In the genomic region with DNA sequence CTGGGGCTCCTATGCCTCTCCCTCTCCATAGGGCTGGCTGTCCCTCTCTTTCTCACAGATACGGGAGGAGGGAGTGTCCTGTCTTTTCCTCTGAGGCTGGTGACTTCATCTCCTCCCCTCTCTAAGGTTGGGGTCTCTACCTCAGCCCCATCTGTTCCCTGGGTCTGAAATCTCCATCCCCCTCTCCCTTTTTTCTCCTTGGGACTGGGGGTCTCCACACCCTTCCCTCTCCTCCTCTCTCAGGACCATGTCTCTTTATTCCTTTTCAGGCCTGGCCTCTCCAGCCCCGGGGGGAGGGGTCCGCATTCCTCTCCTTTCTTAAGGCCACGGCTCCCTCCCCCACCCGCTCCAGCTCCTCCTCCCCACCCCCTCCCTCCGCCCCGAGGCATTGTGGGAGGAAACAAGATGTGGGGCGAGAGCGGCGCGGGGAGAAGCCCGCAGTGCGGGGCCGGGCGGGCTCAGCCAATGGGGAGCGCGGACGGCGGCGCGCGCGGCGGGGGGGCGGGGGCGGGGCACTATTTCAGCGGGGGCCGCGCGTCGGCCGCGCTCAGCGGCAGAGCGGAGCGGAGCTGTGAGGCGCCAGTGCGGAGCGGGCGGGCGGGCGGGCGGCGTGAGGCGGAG, we compare ENCODE assay signal across 1 cellular context.
TF ChIP-seq lines count a peak whose summit lies in the region.

A gene (plus strand): TSS at position 550 of the 621 bp plus-strand sequence. CDS start 3,672 bp downstream, outside the sequence.

TF ChIP-seq in K562, 482 proteins besides CTCF, POLR2A, EP300 and RAD21 (continued from another document and continues in another):
- TF ChIP-seq, protein P1, sequence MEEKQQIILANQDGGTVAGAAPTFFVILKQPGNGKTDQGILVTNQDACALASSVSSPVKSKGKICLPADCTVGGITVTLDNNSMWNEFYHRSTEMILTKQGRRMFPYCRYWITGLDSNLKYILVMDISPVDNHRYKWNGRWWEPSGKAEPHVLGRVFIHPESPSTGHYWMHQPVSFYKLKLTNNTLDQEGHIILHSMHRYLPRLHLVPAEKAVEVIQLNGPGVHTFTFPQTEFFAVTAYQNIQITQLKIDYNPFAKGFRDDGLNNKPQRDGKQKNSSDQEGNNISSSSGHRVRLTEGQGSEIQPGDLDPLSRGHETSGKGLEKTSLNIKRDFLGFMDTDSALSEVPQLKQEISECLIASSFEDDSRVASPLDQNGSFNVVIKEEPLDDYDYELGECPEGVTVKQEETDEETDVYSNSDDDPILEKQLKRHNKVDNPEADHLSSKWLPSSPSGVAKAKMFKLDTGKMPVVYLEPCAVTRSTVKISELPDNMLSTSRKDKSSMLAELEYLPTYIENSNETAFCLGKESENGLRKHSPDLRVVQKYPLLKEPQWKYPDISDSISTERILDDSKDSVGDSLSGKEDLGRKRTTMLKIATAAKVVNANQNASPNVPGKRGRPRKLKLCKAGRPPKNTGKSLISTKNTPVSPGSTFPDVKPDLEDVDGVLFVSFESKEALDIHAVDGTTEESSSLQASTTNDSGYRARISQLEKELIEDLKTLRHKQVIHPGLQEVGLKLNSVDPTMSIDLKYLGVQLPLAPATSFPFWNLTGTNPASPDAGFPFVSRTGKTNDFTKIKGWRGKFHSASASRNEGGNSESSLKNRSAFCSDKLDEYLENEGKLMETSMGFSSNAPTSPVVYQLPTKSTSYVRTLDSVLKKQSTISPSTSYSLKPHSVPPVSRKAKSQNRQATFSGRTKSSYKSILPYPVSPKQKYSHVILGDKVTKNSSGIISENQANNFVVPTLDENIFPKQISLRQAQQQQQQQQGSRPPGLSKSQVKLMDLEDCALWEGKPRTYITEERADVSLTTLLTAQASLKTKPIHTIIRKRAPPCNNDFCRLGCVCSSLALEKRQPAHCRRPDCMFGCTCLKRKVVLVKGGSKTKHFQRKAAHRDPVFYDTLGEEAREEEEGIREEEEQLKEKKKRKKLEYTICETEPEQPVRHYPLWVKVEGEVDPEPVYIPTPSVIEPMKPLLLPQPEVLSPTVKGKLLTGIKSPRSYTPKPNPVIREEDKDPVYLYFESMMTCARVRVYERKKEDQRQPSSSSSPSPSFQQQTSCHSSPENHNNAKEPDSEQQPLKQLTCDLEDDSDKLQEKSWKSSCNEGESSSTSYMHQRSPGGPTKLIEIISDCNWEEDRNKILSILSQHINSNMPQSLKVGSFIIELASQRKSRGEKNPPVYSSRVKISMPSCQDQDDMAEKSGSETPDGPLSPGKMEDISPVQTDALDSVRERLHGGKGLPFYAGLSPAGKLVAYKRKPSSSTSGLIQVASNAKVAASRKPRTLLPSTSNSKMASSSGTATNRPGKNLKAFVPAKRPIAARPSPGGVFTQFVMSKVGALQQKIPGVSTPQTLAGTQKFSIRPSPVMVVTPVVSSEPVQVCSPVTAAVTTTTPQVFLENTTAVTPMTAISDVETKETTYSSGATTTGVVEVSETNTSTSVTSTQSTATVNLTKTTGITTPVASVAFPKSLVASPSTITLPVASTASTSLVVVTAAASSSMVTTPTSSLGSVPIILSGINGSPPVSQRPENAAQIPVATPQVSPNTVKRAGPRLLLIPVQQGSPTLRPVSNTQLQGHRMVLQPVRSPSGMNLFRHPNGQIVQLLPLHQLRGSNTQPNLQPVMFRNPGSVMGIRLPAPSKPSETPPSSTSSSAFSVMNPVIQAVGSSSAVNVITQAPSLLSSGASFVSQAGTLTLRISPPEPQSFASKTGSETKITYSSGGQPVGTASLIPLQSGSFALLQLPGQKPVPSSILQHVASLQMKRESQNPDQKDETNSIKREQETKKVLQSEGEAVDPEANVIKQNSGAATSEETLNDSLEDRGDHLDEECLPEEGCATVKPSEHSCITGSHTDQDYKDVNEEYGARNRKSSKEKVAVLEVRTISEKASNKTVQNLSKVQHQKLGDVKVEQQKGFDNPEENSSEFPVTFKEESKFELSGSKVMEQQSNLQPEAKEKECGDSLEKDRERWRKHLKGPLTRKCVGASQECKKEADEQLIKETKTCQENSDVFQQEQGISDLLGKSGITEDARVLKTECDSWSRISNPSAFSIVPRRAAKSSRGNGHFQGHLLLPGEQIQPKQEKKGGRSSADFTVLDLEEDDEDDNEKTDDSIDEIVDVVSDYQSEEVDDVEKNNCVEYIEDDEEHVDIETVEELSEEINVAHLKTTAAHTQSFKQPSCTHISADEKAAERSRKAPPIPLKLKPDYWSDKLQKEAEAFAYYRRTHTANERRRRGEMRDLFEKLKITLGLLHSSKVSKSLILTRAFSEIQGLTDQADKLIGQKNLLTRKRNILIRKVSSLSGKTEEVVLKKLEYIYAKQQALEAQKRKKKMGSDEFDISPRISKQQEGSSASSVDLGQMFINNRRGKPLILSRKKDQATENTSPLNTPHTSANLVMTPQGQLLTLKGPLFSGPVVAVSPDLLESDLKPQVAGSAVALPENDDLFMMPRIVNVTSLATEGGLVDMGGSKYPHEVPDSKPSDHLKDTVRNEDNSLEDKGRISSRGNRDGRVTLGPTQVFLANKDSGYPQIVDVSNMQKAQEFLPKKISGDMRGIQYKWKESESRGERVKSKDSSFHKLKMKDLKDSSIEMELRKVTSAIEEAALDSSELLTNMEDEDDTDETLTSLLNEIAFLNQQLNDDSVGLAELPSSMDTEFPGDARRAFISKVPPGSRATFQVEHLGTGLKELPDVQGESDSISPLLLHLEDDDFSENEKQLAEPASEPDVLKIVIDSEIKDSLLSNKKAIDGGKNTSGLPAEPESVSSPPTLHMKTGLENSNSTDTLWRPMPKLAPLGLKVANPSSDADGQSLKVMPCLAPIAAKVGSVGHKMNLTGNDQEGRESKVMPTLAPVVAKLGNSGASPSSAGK (IDR thresholded peaks at IDR 0.05): no peak
- TF ChIP-seq, protein P2, sequence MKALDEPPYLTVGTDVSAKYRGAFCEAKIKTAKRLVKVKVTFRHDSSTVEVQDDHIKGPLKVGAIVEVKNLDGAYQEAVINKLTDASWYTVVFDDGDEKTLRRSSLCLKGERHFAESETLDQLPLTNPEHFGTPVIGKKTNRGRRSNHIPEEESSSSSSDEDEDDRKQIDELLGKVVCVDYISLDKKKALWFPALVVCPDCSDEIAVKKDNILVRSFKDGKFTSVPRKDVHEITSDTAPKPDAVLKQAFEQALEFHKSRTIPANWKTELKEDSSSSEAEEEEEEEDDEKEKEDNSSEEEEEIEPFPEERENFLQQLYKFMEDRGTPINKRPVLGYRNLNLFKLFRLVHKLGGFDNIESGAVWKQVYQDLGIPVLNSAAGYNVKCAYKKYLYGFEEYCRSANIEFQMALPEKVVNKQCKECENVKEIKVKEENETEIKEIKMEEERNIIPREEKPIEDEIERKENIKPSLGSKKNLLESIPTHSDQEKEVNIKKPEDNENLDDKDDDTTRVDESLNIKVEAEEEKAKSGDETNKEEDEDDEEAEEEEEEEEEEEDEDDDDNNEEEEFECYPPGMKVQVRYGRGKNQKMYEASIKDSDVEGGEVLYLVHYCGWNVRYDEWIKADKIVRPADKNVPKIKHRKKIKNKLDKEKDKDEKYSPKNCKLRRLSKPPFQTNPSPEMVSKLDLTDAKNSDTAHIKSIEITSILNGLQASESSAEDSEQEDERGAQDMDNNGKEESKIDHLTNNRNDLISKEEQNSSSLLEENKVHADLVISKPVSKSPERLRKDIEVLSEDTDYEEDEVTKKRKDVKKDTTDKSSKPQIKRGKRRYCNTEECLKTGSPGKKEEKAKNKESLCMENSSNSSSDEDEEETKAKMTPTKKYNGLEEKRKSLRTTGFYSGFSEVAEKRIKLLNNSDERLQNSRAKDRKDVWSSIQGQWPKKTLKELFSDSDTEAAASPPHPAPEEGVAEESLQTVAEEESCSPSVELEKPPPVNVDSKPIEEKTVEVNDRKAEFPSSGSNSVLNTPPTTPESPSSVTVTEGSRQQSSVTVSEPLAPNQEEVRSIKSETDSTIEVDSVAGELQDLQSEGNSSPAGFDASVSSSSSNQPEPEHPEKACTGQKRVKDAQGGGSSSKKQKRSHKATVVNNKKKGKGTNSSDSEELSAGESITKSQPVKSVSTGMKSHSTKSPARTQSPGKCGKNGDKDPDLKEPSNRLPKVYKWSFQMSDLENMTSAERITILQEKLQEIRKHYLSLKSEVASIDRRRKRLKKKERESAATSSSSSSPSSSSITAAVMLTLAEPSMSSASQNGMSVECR (CRISPR knock-in tag; IDR thresholded peaks at IDR 0.05): no peak
- 0 out of 2 replicates have a peak, but pooled peaks have one; percentile 35 for TF ChIP-seq SUPT5H (IDR thresholded peaks at IDR 0.05)
- TF ChIP-seq ZC3H11A (IDR thresholded peaks at IDR 0.05; ENCODE audit: low read depth, low read length): no peak
- 0 out of 2 replicates have a peak, but pooled peaks have one; percentile 39 for TF ChIP-seq ZNF143 (CRISPR knock-in tag; IDR thresholded peaks at IDR 0.05)
- TF ChIP-seq MTA3 (IDR thresholded peaks at IDR 0.05; ENCODE audit: borderline replicate concordance): 0 out of 2 replicates have a peak, but pooled peaks have one; percentile 39
- TF ChIP-seq ZNF274 (IDR thresholded peaks at IDR 0.05; ENCODE audit: borderline replicate concordance, low read depth, low read length): no peak
- TF ChIP-seq ZNF695 (CRISPR knock-in tag; IDR thresholded peaks at IDR 0.05): no peak
- TF ChIP-seq, protein P3, sequence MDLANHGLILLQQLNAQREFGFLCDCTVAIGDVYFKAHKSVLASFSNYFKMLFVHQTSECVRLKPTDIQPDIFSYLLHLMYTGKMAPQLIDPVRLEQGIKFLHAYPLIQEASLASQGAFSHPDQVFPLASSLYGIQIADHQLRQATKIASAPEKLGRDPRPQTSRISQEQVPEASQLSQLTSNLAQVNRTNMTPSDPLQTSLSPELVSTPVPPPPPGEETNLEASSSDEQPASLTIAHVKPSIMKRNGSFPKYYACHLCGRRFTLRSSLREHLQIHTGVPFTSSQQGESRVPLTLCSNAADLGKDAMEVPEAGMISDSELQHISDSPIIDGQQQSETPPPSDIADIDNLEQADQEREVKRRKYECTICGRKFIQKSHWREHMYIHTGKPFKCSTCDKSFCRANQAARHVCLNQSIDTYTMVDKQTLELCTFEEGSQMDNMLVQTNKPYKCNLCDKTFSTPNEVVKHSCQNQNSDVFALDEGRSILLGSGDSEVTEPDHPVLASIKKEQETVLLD (IDR thresholded peaks at IDR 0.05): peak; percentile 26; the same call in 1 of the 2 replicates
- no peak for TF ChIP-seq SP2 (IDR thresholded peaks at IDR 0.05; ENCODE audit: extremely low read depth, low read depth, low read length, poor library complexity, severe bottlenecking)
- TF ChIP-seq, protein P4, sequence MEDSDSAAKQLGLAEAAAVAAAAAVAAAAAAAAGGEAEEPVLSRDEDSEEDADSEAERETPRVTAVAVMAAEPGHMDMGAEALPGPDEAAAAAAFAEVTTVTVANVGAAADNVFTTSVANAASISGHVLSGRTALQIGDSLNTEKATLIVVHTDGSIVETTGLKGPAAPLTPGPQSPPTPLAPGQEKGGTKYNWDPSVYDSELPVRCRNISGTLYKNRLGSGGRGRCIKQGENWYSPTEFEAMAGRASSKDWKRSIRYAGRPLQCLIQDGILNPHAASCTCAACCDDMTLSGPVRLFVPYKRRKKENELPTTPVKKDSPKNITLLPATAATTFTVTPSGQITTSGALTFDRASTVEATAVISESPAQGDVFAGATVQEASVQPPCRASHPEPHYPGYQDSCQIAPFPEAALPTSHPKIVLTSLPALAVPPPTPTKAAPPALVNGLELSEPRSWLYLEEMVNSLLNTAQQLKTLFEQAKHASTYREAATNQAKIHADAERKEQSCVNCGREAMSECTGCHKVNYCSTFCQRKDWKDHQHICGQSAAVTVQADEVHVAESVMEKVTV (CRISPR knock-in tag; IDR thresholded peaks at IDR 0.05): no peak
- TF ChIP-seq, protein P5, sequence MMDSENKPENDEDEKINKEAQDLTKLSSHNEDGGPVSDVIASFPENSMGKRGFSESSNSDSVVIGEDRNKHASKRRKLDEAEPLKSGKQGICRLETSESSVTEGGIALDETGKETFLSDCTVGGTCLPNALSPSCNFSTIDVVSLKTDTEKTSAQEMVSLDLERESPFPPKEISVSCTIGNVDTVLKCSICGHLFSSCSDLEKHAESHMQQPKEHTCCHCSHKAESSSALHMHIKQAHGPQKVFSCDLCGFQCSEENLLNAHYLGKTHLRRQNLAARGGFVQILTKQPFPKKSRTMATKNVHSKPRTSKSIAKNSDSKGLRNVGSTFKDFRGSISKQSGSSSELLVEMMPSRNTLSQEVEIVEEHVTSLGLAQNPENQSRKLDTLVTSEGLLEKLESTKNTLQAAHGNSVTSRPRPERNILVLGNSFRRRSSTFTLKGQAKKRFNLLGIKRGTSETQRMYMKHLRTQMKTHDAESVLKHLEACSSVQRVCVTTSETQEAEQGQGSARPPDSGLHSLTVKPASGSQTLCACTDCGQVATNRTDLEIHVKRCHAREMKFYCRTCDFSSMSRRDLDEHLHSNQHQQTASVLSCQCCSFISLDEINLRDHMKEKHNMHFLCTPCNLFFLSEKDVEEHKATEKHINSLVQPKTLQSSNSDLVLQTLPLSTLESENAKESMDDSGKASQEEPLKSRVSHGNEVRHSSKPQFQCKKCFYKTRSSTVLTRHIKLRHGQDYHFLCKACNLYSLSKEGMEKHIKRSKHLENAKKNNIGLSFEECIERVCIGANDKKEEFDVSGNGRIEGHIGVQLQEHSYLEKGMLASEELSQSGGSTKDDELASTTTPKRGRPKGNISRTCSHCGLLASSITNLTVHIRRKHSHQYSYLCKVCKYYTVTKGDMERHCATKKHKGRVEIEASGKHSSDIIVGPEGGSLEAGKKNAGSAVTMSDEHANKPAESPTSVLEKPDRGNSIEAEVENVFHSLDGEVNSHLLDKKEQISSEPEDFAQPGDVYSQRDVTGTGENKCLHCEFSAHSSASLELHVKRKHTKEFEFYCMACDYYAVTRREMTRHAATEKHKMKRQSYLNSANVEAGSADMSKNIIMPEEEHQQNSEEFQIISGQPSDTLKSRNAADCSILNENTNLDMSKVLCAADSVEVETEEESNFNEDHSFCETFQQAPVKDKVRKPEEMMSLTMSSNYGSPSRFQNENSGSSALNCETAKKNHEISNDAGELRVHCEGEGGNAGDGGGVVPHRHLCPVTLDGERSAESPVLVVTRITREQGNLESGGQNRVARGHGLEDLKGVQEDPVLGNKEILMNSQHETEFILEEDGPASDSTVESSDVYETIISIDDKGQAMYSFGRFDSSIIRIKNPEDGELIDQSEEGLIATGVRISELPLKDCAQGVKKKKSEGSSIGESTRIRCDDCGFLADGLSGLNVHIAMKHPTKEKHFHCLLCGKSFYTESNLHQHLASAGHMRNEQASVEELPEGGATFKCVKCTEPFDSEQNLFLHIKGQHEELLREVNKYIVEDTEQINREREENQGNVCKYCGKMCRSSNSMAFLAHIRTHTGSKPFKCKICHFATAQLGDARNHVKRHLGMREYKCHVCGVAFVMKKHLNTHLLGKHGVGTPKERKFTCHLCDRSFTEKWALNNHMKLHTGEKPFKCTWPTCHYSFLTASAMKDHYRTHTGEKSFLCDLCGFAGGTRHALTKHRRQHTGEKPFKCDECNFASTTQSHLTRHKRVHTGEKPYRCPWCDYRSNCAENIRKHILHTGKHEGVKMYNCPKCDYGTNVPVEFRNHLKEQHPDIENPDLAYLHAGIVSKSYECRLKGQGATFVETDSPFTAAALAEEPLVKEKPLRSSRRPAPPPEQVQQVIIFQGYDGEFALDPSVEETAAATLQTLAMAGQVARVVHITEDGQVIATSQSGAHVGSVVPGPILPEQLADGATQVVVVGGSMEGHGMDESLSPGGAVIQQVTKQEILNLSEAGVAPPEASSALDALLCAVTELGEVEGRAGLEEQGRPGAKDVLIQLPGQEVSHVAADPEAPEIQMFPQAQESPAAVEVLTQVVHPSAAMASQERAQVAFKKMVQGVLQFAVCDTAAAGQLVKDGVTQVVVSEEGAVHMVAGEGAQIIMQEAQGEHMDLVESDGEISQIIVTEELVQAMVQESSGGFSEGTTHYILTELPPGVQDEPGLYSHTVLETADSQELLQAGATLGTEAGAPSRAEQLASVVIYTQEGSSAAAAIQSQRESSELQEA (IDR thresholded peaks at IDR 0.05; ENCODE audit: low read depth): no peak
- TF ChIP-seq, protein P6, sequence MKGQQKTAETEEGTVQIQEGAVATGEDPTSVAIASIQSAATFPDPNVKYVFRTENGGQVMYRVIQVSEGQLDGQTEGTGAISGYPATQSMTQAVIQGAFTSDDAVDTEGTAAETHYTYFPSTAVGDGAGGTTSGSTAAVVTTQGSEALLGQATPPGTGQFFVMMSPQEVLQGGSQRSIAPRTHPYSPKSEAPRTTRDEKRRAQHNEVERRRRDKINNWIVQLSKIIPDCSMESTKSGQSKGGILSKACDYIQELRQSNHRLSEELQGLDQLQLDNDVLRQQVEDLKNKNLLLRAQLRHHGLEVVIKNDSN (CRISPR knock-in tag; IDR thresholded peaks at IDR 0.05): no peak
- TF ChIP-seq ZNF778 (CRISPR knock-in tag; IDR thresholded peaks at IDR 0.05): no peak
- TF ChIP-seq IFI16 (CRISPR knock-in tag; IDR thresholded peaks at IDR 0.05): no peak
- no peak for TF ChIP-seq CBX1 (IDR thresholded peaks at IDR 0.05; ENCODE audit: low read depth)
